ENCODE assay signal across 25 cellular contexts in genomic region chr21:17759546-17760178, GRCh38. TPM values are rescaled to one million over a fixed set of nuclear protein-coding genes. Genes with fewer than 3 reads are reported as not detected.
DNase-seq lines count a peak whose midpoint lies in the region; ATAC-seq, FAIRE-seq and TF ChIP-seq lines count a peak whose summit lies in the region.
"Had no signal": no experiment of that assay in that cellular context is flagged by ENCODE, and none has a peak within 500 bp of the region (broad histone marks: within the 10 kb centered on the region; RNA-seq: fewer than 3 reads in every experiment).

No MANE protein-coding gene starts in this region.

- TF ChIP-seq CTCF in left ventricle myocardium inferior (IDR thresholded peaks at IDR 0.05; ENCODE audit: borderline replicate concordance) (no peak), K562 (IDR thresholded peaks at IDR 0.05 in 2 of 3, conservative IDR thresholded peaks at IDR 0.05 in 1 of 3; ENCODE audit: insufficient read depth in 2 of 3, low read depth in 1 of 3, low read length in 3 of 3) (no peak), nephron (IDR thresholded peaks at IDR 0.05; ENCODE audit: unreplicated experiment in 3 of 3) (no peak), natural killer cell (IDR thresholded peaks at IDR 0.05) (no peak)

- no peaks in the 10 kb centered on the region for H3K79me2 ChIP-seq in K562 (ENCODE audit: control insufficient read depth, insufficient read depth, low read length)
- no peaks in the 10 kb centered on the region for H3K79me2 ChIP-seq in Karpas-422 (ENCODE audit: low read length)

- H3K9ac ChIP-seq in K562 (ENCODE audit: insufficient read depth in 1 of 2, low read depth in 2 of 2, low read length in 2 of 2), result no peak overlapping the region
- no peak overlapping the region for H3K9ac ChIP-seq in Karpas-422 (ENCODE audit: low read length)
- H3K9ac ChIP-seq: GM23248 had no signal

- H3K4me1 Mint-ChIP-seq in nephron (peaks cover 50% of the 10 kb centered on the region), natural killer cell (peaks cover 0 to 8% of the 10 kb centered on the region in 2 donors)
- H3K4me1 Mint-ChIP-seq: IgD-negative memory B cell had no signal

- H3K9me2 ChIP-seq in Karpas-422 (replicated peaks; ENCODE audit: insufficient read depth, low read length), result peaks cover 1% of the 10 kb centered on the region; the same call in 1 of the 2 replicates

- no peaks in the 10 kb centered on the region for H3K27me3 ChIP-seq in right cardiac atrium (ENCODE audit: control insufficient read depth, insufficient read depth)
- H3K27me3 ChIP-seq in left ventricle myocardium inferior (ENCODE audit: low read depth), result no peaks in the 10 kb centered on the region
- H3K27me3 ChIP-seq in K562 (ENCODE audit: control insufficient read depth in 2 of 2, insufficient read depth in 2 of 2, low read length in 2 of 2), result no peaks in the 10 kb centered on the region
- H3K27me3 ChIP-seq in Karpas-422 (ENCODE audit: low read length), result no peaks in the 10 kb centered on the region

- DNase-seq in right cardiac atrium (no peak), left ventricle myocardium inferior (no peak), K562 (ENCODE audit: extremely low read depth in 1 of 4, low spot score in 3 of 4) (no peak), natural killer cell (no peak), GM12892 (ENCODE audit: insufficient read length) (no peak), Karpas-422 (no peak)
- DNase-seq: AML-193; Caco-2; CD4-positive, alpha-beta T cell; DMS153; DMS79 treated with DMSO at 0.1 percent for 48 hours; EL; GM23248; HCEC 1CT; HFFc6 had no signal

- no peaks in the 10 kb centered on the region for H3K27me3 Mint-ChIP-seq in nephron (ENCODE audit: low read depth)
- peaks cover 0 to 4% of the 10 kb centered on the region in 2 donors for H3K27me3 Mint-ChIP-seq in natural killer cell (ENCODE audit: low read depth in 2 of 2)
- H3K27me3 Mint-ChIP-seq: CD4-positive, alpha-beta T cell; IgD-negative memory B cell had no signal

- H3K4me3 ChIP-seq in right cardiac atrium (ENCODE audit: low read length) (no peak overlapping the region), left ventricle myocardium inferior (no peak overlapping the region), K562 (no peak overlapping the region), Karpas-422 (ENCODE audit: low read length) (no peak overlapping the region)
- H3K4me3 ChIP-seq: A549, GM12878, GM23248 had no signal

- H3K9me3 Mint-ChIP-seq in nephron (no peaks in the 10 kb centered on the region), natural killer cell (no peaks in the 10 kb centered on the region)
- H3K9me3 Mint-ChIP-seq: CD4-positive, alpha-beta T cell; IgD-negative memory B cell had no signal

- TF ChIP-seq EP300 in K562 (IDR thresholded peaks at IDR 0.05; ENCODE audit: low read length), result no peak

- H3K36me3 Mint-ChIP-seq in nephron (ENCODE audit: low read depth) (no peaks in the 10 kb centered on the region), natural killer cell (no peaks in the 10 kb centered on the region)
- H3K36me3 Mint-ChIP-seq: IgD-negative memory B cell had no signal

- in situ Hi-C loops in K562 (cut with MboI), result no loop called here

- no peaks in the 10 kb centered on the region for H3K9me3 ChIP-seq in right cardiac atrium (ENCODE audit: control insufficient read depth, low read length)
- no peaks in the 10 kb centered on the region for H3K9me3 ChIP-seq in left ventricle myocardium inferior (replicated peaks)
- H3K9me3 ChIP-seq in K562 (replicated peaks; ENCODE audit: control insufficient read depth, insufficient read depth, low read depth, low read length), result no peaks in the 10 kb centered on the region
- H3K9me3 ChIP-seq in Karpas-422 (ENCODE audit: low read length), result no peaks in the 10 kb centered on the region
- H3K9me3 ChIP-seq: A549, Caco-2 had no signal

- H3K4me1 ChIP-seq in right cardiac atrium (ENCODE audit: control insufficient read depth, insufficient read depth, low read length) (no peaks in the 10 kb centered on the region), left ventricle myocardium inferior (peaks cover 5% of the 10 kb centered on the region), K562 (replicated peaks in 1 of 2; ENCODE audit: control insufficient read depth in 2 of 2, insufficient read depth in 2 of 2, low read length in 2 of 2) (peaks cover 0 to 8% of the 10 kb centered on the region in 2 experiments; a peak in 1 of 5 replicates), Karpas-422 (ENCODE audit: low read length) (no peaks in the 10 kb centered on the region)
- H3K4me1 ChIP-seq: A549 had no signal

- H3K4me2 ChIP-seq in K562 (ENCODE audit: insufficient read depth, low read length) (no peak overlapping the region), Karpas-422 (ENCODE audit: low read depth, low read length, poor library complexity, severe bottlenecking) (no peak overlapping the region)
- H3K4me2 ChIP-seq: A549 had no signal

- BruUV-seq in K562 (replicated peaks; lab: Mats Ljungman, UMichigan), result no TSS peak

- no peak for TF ChIP-seq RAD21 in K562 (CRISPR knock-in tag; conservative IDR thresholded peaks at IDR 0.05 in 1 of 2, IDR thresholded peaks at IDR 0.05 in 1 of 2)

- H3K36me3 ChIP-seq in left ventricle myocardium inferior, result no peaks in the 10 kb centered on the region
- H3K36me3 ChIP-seq in K562 (ENCODE audit: control insufficient read depth, insufficient read depth, low read length), result no peaks in the 10 kb centered on the region
- H3K36me3 ChIP-seq in Karpas-422 (ENCODE audit: insufficient read depth, low read length), result no peaks in the 10 kb centered on the region

- H3K27ac ChIP-seq in right cardiac atrium (ENCODE audit: low read length), result no peak overlapping the region
- no peak overlapping the region for H3K27ac ChIP-seq in left ventricle myocardium inferior (replicated peaks)
- peak overlapping the region; percentile 64; the same call in 1 of the 3 replicates for H3K27ac ChIP-seq in K562 (ENCODE audit: extremely low read depth, low read depth, low read length)
- H3K27ac ChIP-seq in Karpas-422 (ENCODE audit: low read length), result no peak overlapping the region
- H3K27ac ChIP-seq: 22Rv1, A549, C4-2B, GM23248 had no signal

- POLR2A ChIA-PET in K562 (lab: Yijun Ruan, JAX), result no interaction called here

- ATAC-seq in right cardiac atrium (peak; percentile 66 to 93), K562 (no peak), natural killer cell (no peak)
- ATAC-seq: A549, GM12878 had no signal

- intact Hi-C loops in right cardiac atrium (cut with DNase I) (no loop called here), left ventricle myocardium inferior (cut with micrococcal nuclease) (no loop called here), K562 (cut with micrococcal nuclease) (no loop called here), natural killer cell (cut with micrococcal nuclease) (no loop called here)

- FAIRE-seq in K562 (lab: Jason Lieb, UNC) (no peak), GM12892 (lab: Jason Lieb, UNC) (no peak)
- FAIRE-seq: A549, D721Med, GM12878, GM19239, H54, HepG2 had no signal

- H3K27ac Mint-ChIP-seq in nephron, result peak overlapping the region; percentile 23 to 94 (median 84)
- no peak overlapping the region for H3K27ac Mint-ChIP-seq in natural killer cell
- H3K27ac Mint-ChIP-seq: CD4-positive, alpha-beta T cell; HFFc6 had no signal

- H4K20me1 ChIP-seq in K562 (replicated peaks; ENCODE audit: control insufficient read depth, insufficient read depth, low read length) (no peaks in the 10 kb centered on the region), Karpas-422 (ENCODE audit: insufficient read depth, low read depth, low read length) (no peaks in the 10 kb centered on the region)

- H3K4me3 Mint-ChIP-seq in nephron (no peak overlapping the region), natural killer cell (no peak overlapping the region)
- H3K4me3 Mint-ChIP-seq: CD4-positive, alpha-beta T cell; HFFc6 had no signal

- peak overlapping the region; percentile 74 for H2AFZ ChIP-seq in K562 (ENCODE audit: low read depth, low read length)
- no peak overlapping the region for H2AFZ ChIP-seq in Karpas-422 (ENCODE audit: low read length)
- H2AFZ ChIP-seq: GM23248 had no signal

- no peaks in the 10 kb centered on the region for H3K9me1 ChIP-seq in K562 (ENCODE audit: control insufficient read depth, insufficient read depth, low read length)

- TF ChIP-seq POLR2A in K562 (conservative IDR thresholded peaks at IDR 0.05) (no peak), GM12892 (IDR thresholded peaks at IDR 0.05; ENCODE audit: low read depth, low read length) (no peak)

- 55% methylated on average over 4 of the region's 4 CpGs for WGBS in right cardiac atrium
- 1% methylated on average over 4 of the region's 4 CpGs for WGBS in K562 (ENCODE audit: insufficient coverage, low coverage, missing lambda C conversion rate)

- CTCF ChIA-PET in K562 (lab: Yijun Ruan, JAX; ENCODE audit: low intra/inter-chr PET ratio), result no interaction called here

RNA-seq across cellular contexts. Expression of gene C21orf91, which starts 59.5 kb away (rescaled TPM):
- total RNA-seq in right cardiac atrium, result 10 to 100 TPM in 1 of 4 donors, 1 to 10 TPM in 3; 8.8 to 11.7 (median 9.8) TPM
- 3.6 TPM for polyA plus RNA-seq in right cardiac atrium
- 10.2 TPM for total RNA-seq in left ventricle myocardium inferior
- 7.9 and 28.0 TPM in 2 replicates for total RNA-seq in K562 (2011; cell fraction: chromatin; rRNA removed; ENCODE audit: low replicate concordance)
- 6.0 and 6.8 TPM in 2 replicates for total RNA-seq in K562 (2011; cell fraction: nucleolus; rRNA removed)
- total RNA-seq in K562 (2011; cell fraction: nucleoplasm; rRNA removed), result 18.4 and 28.8 TPM in 2 replicates
- 7.5 and 10.6 TPM in 2 replicates for total RNA-seq in K562 (2014; rRNA removed)
- total RNA-seq in K562 (2014; rRNA removed; fragmentation: Illumina TruSeq; extraction: Trizol), result 14.1 and 16.5 TPM in 2 replicates
- total RNA-seq in K562 (2015; rRNA removed; fragmentation: Illumina TruSeq; extraction: Trizol), result 11.7 and 14.1 TPM in 2 replicates
- 12.9 and 14.0 TPM in 2 replicates for total RNA-seq in K562 (2021)
- polyA plus RNA-seq in K562 (2011; rRNA removed), result 10.2 and 12.1 TPM in 2 replicates
- polyA plus RNA-seq in K562 (2011; cell fraction: cytosol; rRNA removed), result 2.0 and 3.6 TPM in 2 replicates
- 3.6 and 4.6 TPM in 2 replicates for polyA plus RNA-seq in K562 (2011; cell fraction: nucleus; rRNA removed)
- 5.1 and 9.6 TPM in 2 replicates for polyA plus RNA-seq in K562 (2012)
- polyA plus RNA-seq in K562 (2014; fragmentation: Illumina TruSeq; extraction: Trizol), result 10.4 and 13.6 TPM in 2 replicates
- polyA plus RNA-seq in K562 (2014; fragmentation: Nextera tagmentation; extraction: Ambion mirVana), result 1 to 10 TPM; 3.9 to 4.4 TPM
- polyA plus RNA-seq in K562 (2014; rRNA removed), result 7.7 and 7.9 TPM in 2 replicates
- 24.0 and 27.5 TPM in 2 replicates for polyA minus RNA-seq in K562 (2011; rRNA and poly(A)+ RNA removed)
- polyA minus RNA-seq in K562 (2011; cell fraction: cytosol; rRNA and poly(A)+ RNA removed), result 8.9 and 9.3 TPM in 2 replicates
- polyA minus RNA-seq in K562 (2011; cell fraction: nucleus; rRNA and poly(A)+ RNA removed), result 18.7 and 28.2 TPM in 2 replicates
- 10 to 100 TPM; 40.9 to 59.4 (median 46.4) TPM for total RNA-seq in natural killer cell
- 14.0 TPM for polyA plus RNA-seq in GM12892 (2012; ENCODE audit: missing spikeins)
- 31.6 and 37.4 TPM in 2 replicates for total RNA-seq in Karpas-422 (2014; rRNA removed; shearing (Covaris generic); ENCODE audit: low replicate concordance)

Comparison
In these comparisons a context has a peak if more than half of its experiments do, and no peak if none do; other contexts are left out.
1. ATAC-seq: peak in right cardiac atrium (2 of 2); none in K562 (single experiment) and natural killer cell (0 of 3).
2. H3K27ac Mint-ChIP-seq: peak in nephron (3 of 3); none in natural killer cell (0 of 2).